In the genomic region with DNA sequence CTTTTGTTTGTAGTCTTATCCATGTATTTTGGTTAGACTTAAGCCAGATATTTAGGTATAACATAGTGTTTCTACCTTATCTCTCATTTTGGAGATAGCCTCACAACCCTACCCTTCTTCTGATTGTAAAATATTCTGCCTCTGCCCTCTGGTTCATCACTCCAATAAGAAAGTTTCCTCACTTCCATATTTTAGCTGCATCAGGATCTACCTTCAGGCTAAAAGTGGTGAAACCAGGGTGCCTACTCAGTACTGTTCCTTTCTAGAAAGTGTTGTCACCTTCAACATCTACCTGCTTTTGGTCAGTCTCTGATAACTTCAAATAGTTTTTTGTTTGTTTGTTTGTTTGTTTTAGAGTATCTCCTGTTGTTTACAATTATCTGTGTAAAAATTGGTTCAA, we compare ENCODE assay signal across 24 cellular contexts.
"Had no signal": no experiment of that assay in that cellular context is flagged by ENCODE, and none has a peak within 500 bp of the region (broad histone marks: within the 10 kb centered on the region; RNA-seq: fewer than 3 reads in every experiment).

No MANE protein-coding gene starts in this region.

- H3K27ac Mint-ChIP-seq: effector memory CD8-positive, alpha-beta T cell; natural killer cell; stimulated activated effector memory CD8-positive, alpha-beta T cell treated with anti-CD3 and anti-CD28 coated beads, Interleukin-12 subunit alpha, Interleukin-12 subunit beta, amount 100 ng/mL, for 72 hours had no signal

- H3K36me3 ChIP-seq: esophagus squamous epithelium, left lung, lower lobe of right lung, ovary, stomach, tibial artery, upper lobe of left lung had no signal

- DNase-seq: cerebellar nuclear complex; cortex of kidney; effector memory CD8-positive, alpha-beta T cell; esophagus squamous epithelium; foreskin melanocyte; kidney; left lung; lower lobe of right lung; natural killer cell; occipital lobe; ovary; posterior cingulate gyrus; retina; stimulated activated CD4-positive, alpha-beta T cell treated with anti-CD3 and anti-CD28 coated beads, Interleukin-2, amount 100 ng/mL, for 24 hours; stimulated activated CD4-positive, alpha-beta T cell treated with anti-CD3 and anti-CD28 coated beads, Interleukin-4, amount 100 ng/mL, for 24 hours; stimulated activated naive CD4-positive, alpha-beta T cell treated with Interleukin-2 at 50 U/mL for 16 hours; stomach; testis; tibial artery; upper lobe of left lung had no signal

- H3K36me3 Mint-ChIP-seq: natural killer cell; stimulated activated effector memory CD8-positive, alpha-beta T cell treated with anti-CD3 and anti-CD28 coated beads, Interleukin-12 subunit alpha, Interleukin-12 subunit beta, amount 100 ng/mL, for 72 hours had no signal

- ATAC-seq: effector memory CD8-positive, alpha-beta T cell; left lung; lower lobe of right lung; natural killer cell; sciatic nerve; stimulated activated effector memory CD8-positive, alpha-beta T cell treated with anti-CD3 and anti-CD28 coated beads, Interleukin-12 subunit alpha, Interleukin-12 subunit beta, amount 100 ng/mL, for 72 hours had no signal

- H3K9me3 Mint-ChIP-seq: stimulated activated effector memory CD8-positive, alpha-beta T cell treated with anti-CD3 and anti-CD28 coated beads, Interleukin-12 subunit alpha, Interleukin-12 subunit beta, amount 100 ng/mL, for 72 hours had no signal

- H3K4me3 Mint-ChIP-seq: effector memory CD8-positive, alpha-beta T cell; natural killer cell; stimulated activated effector memory CD8-positive, alpha-beta T cell treated with anti-CD3 and anti-CD28 coated beads, Interleukin-12 subunit alpha, Interleukin-12 subunit beta, amount 100 ng/mL, for 72 hours had no signal

- H3K4me2 ChIP-seq: hepatocyte had no signal

- H3K27me3 ChIP-seq: esophagus squamous epithelium, hepatocyte, left lung, ovary, stomach, testis, tibial artery, upper lobe of left lung had no signal

- H3K27me3 Mint-ChIP-seq: effector memory CD8-positive, alpha-beta T cell had no signal

- H2AFZ ChIP-seq: hepatocyte had no signal

- FAIRE-seq: kidney, urothelium cell line had no signal

- H3K9me3 ChIP-seq: esophagus squamous epithelium, left lung, lower lobe of right lung, ovary, stomach, testis, tibial artery, upper lobe of left lung had no signal

- H3K79me2 ChIP-seq: hepatocyte had no signal

- H3K27ac ChIP-seq: esophagus squamous epithelium, hepatocyte, left lung, lower lobe of right lung, ovary, stomach, testis, tibial artery, upper lobe of left lung had no signal

- H3K4me1 ChIP-seq: esophagus squamous epithelium, left lung, lower lobe of right lung, stomach, testis, upper lobe of left lung had no signal

- H3K4me3 ChIP-seq: esophagus squamous epithelium, hepatocyte, left lung, lower lobe of right lung, ovary, stomach, testis, tibial artery, upper lobe of left lung had no signal

- H3K4me1 Mint-ChIP-seq: natural killer cell; stimulated activated effector memory CD8-positive, alpha-beta T cell treated with anti-CD3 and anti-CD28 coated beads, Interleukin-12 subunit alpha, Interleukin-12 subunit beta, amount 100 ng/mL, for 72 hours had no signal
